In the genomic region with DNA sequence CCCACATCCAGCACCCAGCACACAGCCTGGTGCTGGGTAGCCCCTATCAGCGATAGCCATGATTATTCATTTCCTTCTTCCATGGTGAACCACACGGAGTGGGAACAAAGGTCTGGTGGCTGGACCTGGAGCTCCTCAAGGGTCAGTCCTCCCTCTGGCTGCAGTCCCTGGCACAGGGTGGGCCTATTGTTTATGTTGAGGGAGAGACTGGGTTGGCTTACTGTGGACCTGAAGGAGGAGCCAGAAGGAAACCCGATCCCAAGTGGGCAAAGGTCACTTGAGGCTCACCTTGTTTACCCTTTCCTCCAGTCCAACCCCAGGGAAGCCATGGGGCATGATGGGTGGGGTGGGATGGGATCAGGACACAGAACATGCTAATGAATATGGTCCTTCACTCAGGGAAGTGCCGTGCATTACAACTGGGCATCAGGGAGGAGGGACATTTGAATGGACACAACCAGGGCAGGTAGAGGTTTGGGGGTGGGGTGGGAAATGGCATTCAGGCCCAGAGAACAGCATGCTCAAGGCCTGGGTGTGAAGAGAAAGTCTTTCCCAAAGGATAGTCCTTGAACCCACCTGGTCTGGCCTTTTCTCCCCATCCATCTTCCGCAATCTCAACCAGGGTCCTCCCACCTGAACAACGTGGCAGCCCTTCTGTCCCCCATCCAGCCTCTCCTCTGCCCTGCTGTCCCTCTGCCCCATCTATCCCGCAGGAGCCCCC, we compare ENCODE assay signal across 10 cellular contexts. TPM values are rescaled to one million over a fixed set of nuclear protein-coding genes. Genes with fewer than 3 reads are reported as not detected.
DNase-seq lines count a peak whose midpoint lies in the region; ATAC-seq, FAIRE-seq and TF ChIP-seq lines count a peak whose summit lies in the region.
"Had no signal": no experiment of that assay in that cellular context is flagged by ENCODE, and none has a peak within 500 bp of the region (broad histone marks: within the 10 kb centered on the region; RNA-seq: fewer than 3 reads in every experiment).

No MANE protein-coding gene starts in this region.

- no peaks in the 10 kb centered on the region for H3K9me3 ChIP-seq in MG63
- no peaks in the 10 kb centered on the region for H3K9me3 ChIP-seq in pancreas
- H3K9me3 ChIP-seq in trophoblast cell (ENCODE audit: insufficient read depth, low read depth, low read length): peaks cover 3% of the 10 kb centered on the region

- H3K36me3 ChIP-seq in MG63 (no peaks in the 10 kb centered on the region), pancreas (no peaks in the 10 kb centered on the region), trophoblast cell (ENCODE audit: control insufficient read depth in 1 of 2, insufficient read depth in 2 of 2, low read length in 2 of 2) (no peaks in the 10 kb centered on the region)

- no peak overlapping the region for H4K12ac ChIP-seq in trophoblast cell (ENCODE audit: low read depth, low read length)

- H2BK12ac ChIP-seq in trophoblast cell (ENCODE audit: low read length): no peak overlapping the region

- H3K18ac ChIP-seq in trophoblast cell (ENCODE audit: low read length): no peak overlapping the region

- H2AK5ac ChIP-seq in trophoblast cell (ENCODE audit: low read length): no peak overlapping the region

- TF ChIP-seq CTCF in epithelial cell of proximal tubule (conservative IDR thresholded peaks at IDR 0.05; ENCODE audit: low read depth, low read length): no peak
- no peak for TF ChIP-seq CTCF in pancreas (IDR thresholded peaks at IDR 0.05)

- H2AFZ ChIP-seq in trophoblast cell (ENCODE audit: insufficient read depth, low read length, poor library complexity): no peak overlapping the region

- H4K91ac ChIP-seq in trophoblast cell (ENCODE audit: low read depth, low read length): no peak overlapping the region

- intact Hi-C loops in pancreas (cut with DNase I): no loop called here

- no peak overlapping the region for H2BK5ac ChIP-seq in trophoblast cell (ENCODE audit: low read depth, low read length, poor library complexity)

- no peak overlapping the region for H3K23ac ChIP-seq in trophoblast cell (ENCODE audit: low read length)

- no peak overlapping the region for H3K4me3 ChIP-seq in MG63
- peak overlapping the region; percentile 89 for H3K4me3 ChIP-seq in epithelial cell of proximal tubule (ENCODE audit: low read depth, low read length)
- no peak overlapping the region for H3K4me3 ChIP-seq in pancreas
- no peak overlapping the region for H3K4me3 ChIP-seq in trophoblast cell (ENCODE audit: low read depth, low read length)

- 13 to 18% methylated on average over 7 of the region's 7 CpGs for WGBS in pancreas, 2 donors
- WGBS in trophoblast cell (ENCODE audit: extremely low coverage, insufficient coverage, insufficient read length): no CpG with 5 or more reads among the region's 7 CpGs

- peaks cover 6% of the 10 kb centered on the region for H3K79me1 ChIP-seq in trophoblast cell (ENCODE audit: low read length)

- H3K4ac ChIP-seq in trophoblast cell (ENCODE audit: low read depth, low read length): no peak overlapping the region

- H3K79me2 ChIP-seq in trophoblast cell (ENCODE audit: control insufficient read depth, insufficient read depth, low read length, poor library complexity): peaks cover 5% of the 10 kb centered on the region

- H3K4me1 ChIP-seq in pancreas (peaks cover 48 to 59% (median 53%) of the 10 kb centered on the region in 3 donors), trophoblast cell (ENCODE audit: control insufficient read depth in 1 of 2, insufficient read depth in 2 of 2, low read length in 2 of 2) (peaks cover 2 to 10% of the 10 kb centered on the region in 2 experiments)

- H4K8ac ChIP-seq in trophoblast cell (ENCODE audit: low read depth, low read length): no peak overlapping the region

- H3K27me3 ChIP-seq in MG63 (no peaks in the 10 kb centered on the region), pancreas (no peaks in the 10 kb centered on the region), trophoblast cell (ENCODE audit: insufficient read depth, low read length) (peaks cover 10% of the 10 kb centered on the region)

- ATAC-seq in pancreas (peak; percentile 41 to 58 (median 53)), HG03354 (IDR thresholded peaks at IDR 0.05; ENCODE audit: poor library complexity, severe bottlenecking, unreplicated experiment) (no peak)

- H3K9ac ChIP-seq in trophoblast cell (ENCODE audit: low read length): no peak overlapping the region

- no peak overlapping the region for H3K14ac ChIP-seq in trophoblast cell (ENCODE audit: low read length)

- H2BK120ac ChIP-seq in trophoblast cell (ENCODE audit: insufficient read depth, low read length, poor library complexity): no peak overlapping the region

- peak overlapping the region; percentile 85 to 91 (median 89) for H3K27ac ChIP-seq in pancreas
- H3K27ac ChIP-seq in trophoblast cell (ENCODE audit: low read depth, low read length): no peak overlapping the region

- H3K4me2 ChIP-seq in trophoblast cell (ENCODE audit: low read length): no peak overlapping the region

- DNase-seq in DMS53 (lab: John Stamatoyannopoulos, UW) (peak; percentile 87), MG63 (peak; percentile 36), epithelial cell of proximal tubule (ENCODE audit: low read depth) (no peak), pancreas (peak; percentile 67 to 95 (median 86)), A172 (ENCODE audit: low spot score) (no peak), Kasumi-1 (lab: John Stamatoyannopoulos, UW) (no peak), trophoblast cell (no peak)
- DNase-seq: SIG-M5; stimulated activated CD4-positive, alpha-beta T cell treated with anti-CD3 and anti-CD28 coated beads, Interleukin-4, amount 100 ng/mL, for 1 hour had no signal

- FAIRE-seq in pancreas (lab: Jason Lieb, UNC): no peak

RNA-seq across cellular contexts. Expression of a gene that starts 1.4 kb away (rescaled TPM):
- total RNA-seq in MG63 (2014; rRNA removed; shearing (Covaris generic); ENCODE audit: low replicate concordance): 3.2 and 6.8 TPM in 2 replicates
- total RNA-seq in epithelial cell of proximal tubule: 4.0 and 9.3 TPM in 2 replicates
- 10 to 100 TPM; 10.7 to 32.5 (median 14.6) TPM for total RNA-seq in pancreas
- polyA plus RNA-seq in pancreas: 10 to 100 TPM; 13.4 to 22.6 TPM
- 2.5 and 3.4 TPM in 2 replicates for total RNA-seq in A172 (2014; rRNA removed; shearing (Covaris generic))
- polyA plus RNA-seq in trophoblast cell (2013): 10.6 and 11.2 TPM in 2 replicates

RNA-seq across cellular contexts. Expression of a gene that starts 29.3 kb away (rescaled TPM):
- total RNA-seq in MG63 (2014; rRNA removed; shearing (Covaris generic); ENCODE audit: low replicate concordance): 3.9 and 17.4 TPM in 2 replicates
- 25.1 and 29.2 TPM in 2 replicates for total RNA-seq in epithelial cell of proximal tubule
- 10 to 100 TPM; 10.4 to 20.4 (median 17.8) TPM for total RNA-seq in pancreas
- polyA plus RNA-seq in pancreas: 1 to 10 TPM; 6.9 TPM
- 27.0 and 33.6 TPM in 2 replicates for total RNA-seq in A172 (2014; rRNA removed; shearing (Covaris generic))
- 10.1 and 10.5 TPM in 2 replicates for polyA plus RNA-seq in trophoblast cell (2013)

Comparison
In these comparisons a context has a peak if more than half of its experiments do, and no peak if none do; other contexts are left out.
1. DNase-seq: peak in DMS53 (single experiment), MG63 (single experiment) and pancreas (6 of 6); none in epithelial cell of proximal tubule (single experiment), A172 (single experiment), Kasumi-1 (0 of 2) and trophoblast cell (0 of 2).